8 cellular contexts compared by ENCODE assay signal in the genomic region with DNA sequence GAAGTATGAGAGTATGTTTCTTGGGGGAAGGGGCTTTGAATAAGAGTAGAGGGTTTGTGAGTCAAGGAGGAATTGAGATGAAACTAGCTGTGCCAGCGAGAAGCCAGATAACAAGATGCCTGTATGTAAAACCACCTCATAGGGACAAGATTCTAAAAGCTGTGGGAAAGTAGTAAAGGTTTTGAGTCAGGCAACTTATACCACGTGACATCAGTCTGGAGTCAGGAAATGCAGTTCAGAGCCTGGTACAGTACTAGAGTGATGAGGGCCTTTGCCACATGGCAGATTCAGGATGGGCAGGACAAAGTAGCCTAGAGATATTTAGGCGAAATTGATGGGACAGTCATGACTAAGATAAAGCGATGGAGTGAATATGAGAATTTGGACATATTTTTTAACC.
"Had no signal": no experiment of that assay in that cellular context is flagged by ENCODE, and none has a peak within 500 bp of the region (broad histone marks: within the 10 kb centered on the region; RNA-seq: fewer than 3 reads in every experiment).

No MANE protein-coding gene starts in this region.

- ATAC-seq: GM12878 had no signal

- H3K4me3 ChIP-seq: GM12878 had no signal

- FAIRE-seq: G401.6, GM12878, GM12891, GM12892, GM18507, GM19239 had no signal

- DNase-seq: GDM1, GF-D8 had no signal
